Comparison of ENCODE assay signal across 8 cellular contexts in the genomic region with DNA sequence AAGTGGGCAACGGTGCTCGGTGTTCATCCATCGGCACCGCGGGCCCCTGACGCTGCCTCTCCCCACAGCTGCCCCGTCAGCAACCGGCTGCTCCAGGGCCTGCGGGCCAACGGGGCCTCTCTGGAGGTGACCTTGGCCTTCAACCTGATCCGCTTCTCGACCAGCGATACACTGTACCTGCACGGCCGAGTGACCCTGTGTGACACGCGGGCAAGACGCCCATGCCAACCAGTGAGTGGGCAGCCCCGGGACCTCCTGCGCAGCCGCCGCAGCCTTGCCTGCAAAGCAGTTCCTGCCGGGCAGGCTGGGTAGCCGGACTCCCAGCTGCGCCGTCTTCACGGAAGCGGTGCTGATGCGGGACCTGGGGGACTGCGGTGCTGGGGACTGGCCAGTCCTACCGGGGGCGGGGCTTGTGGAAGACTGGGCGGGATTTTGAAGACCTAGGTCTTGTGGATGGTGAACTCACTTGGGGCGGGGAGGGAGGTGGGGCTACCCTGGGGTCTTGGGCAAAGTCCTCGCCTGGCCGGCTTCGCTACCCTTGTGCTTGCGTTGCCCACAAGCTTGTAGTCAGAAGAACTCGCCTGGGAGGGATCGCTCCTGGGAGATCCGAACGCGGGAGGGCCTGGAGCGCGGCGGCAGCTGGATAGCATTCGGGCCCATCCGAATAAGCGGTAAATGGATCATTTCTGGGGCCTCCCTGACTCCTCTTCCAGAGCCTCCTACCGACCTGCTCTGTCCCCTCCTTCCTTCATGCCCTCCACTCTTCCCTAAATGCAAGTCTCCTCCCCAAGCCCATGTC. TPM values are rescaled to one million over a fixed set of nuclear protein-coding genes. Genes with fewer than 3 reads are reported as not detected.
DNase-seq lines count a peak whose midpoint lies in the region; ATAC-seq, FAIRE-seq and TF ChIP-seq lines count a peak whose summit lies in the region.

No MANE protein-coding gene starts in this region.

- H3K36me3 Mint-ChIP-seq in mesothelial cell of epicardium, result no peaks in the 10 kb centered on the region

- no peak overlapping the region for H3K27ac ChIP-seq in endothelial cell of umbilical vein (ENCODE audit: insufficient read depth, low read depth, low read length)

- peaks cover 24% of the 10 kb centered on the region for H3K27me3 Mint-ChIP-seq in mesothelial cell of epicardium (ENCODE audit: low read depth)

- dilution Hi-C loops in endothelial cell of umbilical vein (cut with MboI; ENCODE audit: extremely low pct_ligation_motif_present, low sequenced_read_pairs), result no loop called here

- no peaks in the 10 kb centered on the region for H3K9me1 ChIP-seq in endothelial cell of umbilical vein (replicated peaks; ENCODE audit: control insufficient read depth, extremely low read depth, insufficient read depth, low read length)

- TF ChIP-seq CTCF in GM20000 (IDR thresholded peaks at IDR 0.05; ENCODE audit: extremely low read depth, missing control alignments), result no peak
- TF ChIP-seq CTCF in endothelial cell of umbilical vein (IDR thresholded peaks at IDR 0.05; ENCODE audit: extremely low read depth in 1 of 2, insufficient read depth in 1 of 2, low read depth in 1 of 2, low read length in 2 of 2), result no peak
- TF ChIP-seq CTCF in mesothelial cell of epicardium (IDR thresholded peaks at IDR 0.05; ENCODE audit: unreplicated experiment), result no peak
- no peak for TF ChIP-seq CTCF in GM10248 (IDR thresholded peaks at IDR 0.05; ENCODE audit: control extremely low read depth, extremely low read depth, low read depth, missing control alignments)

- no peaks in the 10 kb centered on the region for H3K9me3 Mint-ChIP-seq in mesothelial cell of epicardium

- no peak for TF ChIP-seq POLR2A in endothelial cell of umbilical vein (IDR thresholded peaks at IDR 0.05; ENCODE audit: low read depth, low read length)

- peak; percentile 35 for FAIRE-seq in endothelial cell of umbilical vein (lab: Jason Lieb, UNC)

- POLR2A ChIA-PET in endothelial cell of umbilical vein (lab: Charles Lee) (interaction anchor here (0.6 to 0.7 kb wide), 2 partner anchors 138 to 1552 kb away, joined by 3 to 10 read pairs; no protein-coding TSS in a partner anchor), GM10248 (lab: Yijun Ruan, JAX) (interaction anchor here (0.6 kb wide), 1 partner anchor 1470 kb away, joined by 4 read pairs; no protein-coding TSS in a partner anchor)

- peaks cover 9% of the 10 kb centered on the region for H3K4me1 Mint-ChIP-seq in mesothelial cell of epicardium

- peak overlapping the region; percentile 56 for H3K4me3 Mint-ChIP-seq in mesothelial cell of epicardium

- H3K27ac Mint-ChIP-seq in mesothelial cell of epicardium, result no peak overlapping the region

- no TSS peak for BruUV-seq in endothelial cell of umbilical vein (replicated peaks; lab: Mats Ljungman, UMichigan)

- H4K20me1 ChIP-seq in endothelial cell of umbilical vein (replicated peaks; ENCODE audit: control insufficient read depth, extremely low read depth, insufficient read depth, low read length), result no peaks in the 10 kb centered on the region

- intact Hi-C loops in endothelial cell of umbilical vein (cut with micrococcal nuclease), result no loop called here

- DNase-seq in GM20000 (ENCODE audit: low spot score) (peak; percentile 37), activated T-cell treated with anti-CD3 and anti-CD28 coated beads for 24 hours (ENCODE audit: low read depth) (peak; percentile 22), endothelial cell of umbilical vein (ENCODE audit: low read depth, low spot score) (peak; percentile 49), mesothelial cell of epicardium (ENCODE audit: low spot score in 2 of 2, unreplicated experiment in 2 of 2) (peak; percentile 42 to 59), GM10248 (ENCODE audit: extremely low spot score) (no peak)
- peak; percentile 4 to 33 for DNase-seq in stimulated activated CD8-positive, alpha-beta memory T cell treated with anti-CD3 and anti-CD28 coated beads, Interleukin-7, amount 100 ng/mL, for 4 hours (ENCODE audit: low read depth in 2 of 2)

- H2AFZ ChIP-seq in endothelial cell of umbilical vein (ENCODE audit: low read depth, low read length), result peak overlapping the region; percentile 96

- peaks cover 5% of the 10 kb centered on the region for H3K4me1 ChIP-seq in endothelial cell of umbilical vein (ENCODE audit: control insufficient read depth, extremely low read depth, insufficient read depth, low read length)

- H3K4me3 ChIP-seq in endothelial cell of umbilical vein (replicated peaks in 1 of 3; ENCODE audit: insufficient read depth in 1 of 3, low read depth in 1 of 3, low read length in 3 of 3), result peak overlapping the region; percentile 20 to 41 (median 37)

- H3K36me3 ChIP-seq in endothelial cell of umbilical vein (ENCODE audit: control insufficient read depth in 2 of 2, extremely low read depth in 1 of 2, insufficient read depth in 2 of 2, low read length in 2 of 2), result no peaks in the 10 kb centered on the region

- peak overlapping the region; percentile 77 for H3K4me2 ChIP-seq in endothelial cell of umbilical vein (ENCODE audit: insufficient read depth, low read length)

- ATAC-seq in HG03469 (IDR thresholded peaks at IDR 0.05; ENCODE audit: unreplicated experiment), result no peak
- no peak for ATAC-seq in HG03378 (IDR thresholded peaks at IDR 0.05; ENCODE audit: unreplicated experiment)

- no peak overlapping the region for H3K9ac ChIP-seq in endothelial cell of umbilical vein (replicated peaks; ENCODE audit: extremely low read depth, insufficient read depth, low read length)

- H3K9me3 ChIP-seq in endothelial cell of umbilical vein (replicated peaks; ENCODE audit: control insufficient read depth, insufficient read depth, low read length), result no peaks in the 10 kb centered on the region

- H3K79me2 ChIP-seq in endothelial cell of umbilical vein (ENCODE audit: control insufficient read depth, insufficient read depth, low read length), result no peaks in the 10 kb centered on the region

- CTCF ChIA-PET in endothelial cell of umbilical vein (lab: Charles Lee), result interaction anchor here (0.8 to 1.5 kb wide), 2 partner anchors 9 kb away, joined by 4 to 10 read pairs; a partner anchor contains a TSS
- CTCF ChIA-PET in GM10248 (lab: Yijun Ruan, JAX), result interaction anchor here (0.9 kb wide), 1 partner anchor 8 kb away, joined by 3 read pairs; a partner anchor contains a TSS

- H3K27me3 ChIP-seq in endothelial cell of umbilical vein (ENCODE audit: control insufficient read depth in 2 of 2, insufficient read depth in 2 of 2, low read length in 2 of 2), result peaks cover 3 to 7% of the 10 kb centered on the region in 2 experiments

RNA-seq across cellular contexts. Expression of a gene that starts 8.8 kb away (rescaled TPM):
- total RNA-seq in endothelial cell of umbilical vein, result 16.2 and 17.8 TPM in 2 replicates
- 15.2 and 16.1 TPM in 2 replicates for polyA plus RNA-seq in endothelial cell of umbilical vein
- polyA plus RNA-seq in endothelial cell of umbilical vein (2011; cell fraction: cytosol; rRNA removed), result 12.9 and 13.8 TPM in 2 replicates
- polyA plus RNA-seq in endothelial cell of umbilical vein (2011; cell fraction: nucleus; rRNA removed), result 44.2 and 48.1 TPM in 2 replicates
- 11.9 and 13.3 TPM in 2 replicates for polyA plus RNA-seq in endothelial cell of umbilical vein (2012)
- 14.7 and 19.9 TPM in 2 replicates for polyA minus RNA-seq in endothelial cell of umbilical vein
- 10.0 TPM for polyA minus RNA-seq in endothelial cell of umbilical vein (2011; cell fraction: cytosol; rRNA and poly(A)+ RNA removed)
- 10.2 and 17.8 TPM in 2 replicates for polyA minus RNA-seq in endothelial cell of umbilical vein (2011; cell fraction: nucleus; rRNA and poly(A)+ RNA removed)
- 18.2 to 22.7 TPM (median 20.3 TPM) in 3 replicates for total RNA-seq in mesothelial cell of epicardium

RNA-seq across cellular contexts. Expression of a gene that starts 34.8 kb away (rescaled TPM):
- total RNA-seq in endothelial cell of umbilical vein, result not detected in 2 replicates
- not detected in 2 replicates for polyA plus RNA-seq in endothelial cell of umbilical vein
- polyA plus RNA-seq in endothelial cell of umbilical vein (2011; cell fraction: cytosol; rRNA removed), result not detected in 2 replicates
- polyA plus RNA-seq in endothelial cell of umbilical vein (2011; cell fraction: nucleus; rRNA removed), result not detected in 2 replicates
- polyA plus RNA-seq in endothelial cell of umbilical vein (2012), result not detected in 2 replicates
- polyA minus RNA-seq in endothelial cell of umbilical vein, result not detected in 2 replicates
- polyA minus RNA-seq in endothelial cell of umbilical vein (2011; cell fraction: cytosol; rRNA and poly(A)+ RNA removed), result not detected
- not detected in 2 replicates for polyA minus RNA-seq in endothelial cell of umbilical vein (2011; cell fraction: nucleus; rRNA and poly(A)+ RNA removed)
- total RNA-seq in mesothelial cell of epicardium, result 0.27 to 0.38 TPM (median 0.29 TPM) in 3 replicates

RNA-seq across cellular contexts. Expression of a gene that starts 47.9 kb away (rescaled TPM):
- not detected in 2 replicates for total RNA-seq in endothelial cell of umbilical vein
- polyA plus RNA-seq in endothelial cell of umbilical vein, result 0.19 and 0.22 TPM in 2 replicates
- 0.10 and 0.28 TPM in 2 replicates for polyA plus RNA-seq in endothelial cell of umbilical vein (2011; cell fraction: cytosol; rRNA removed)
- polyA plus RNA-seq in endothelial cell of umbilical vein (2011; cell fraction: nucleus; rRNA removed), result 0.67 and 1.1 TPM in 2 replicates
- polyA plus RNA-seq in endothelial cell of umbilical vein (2012), result 0.20 TPM in 1 of 2 replicates, not detected in the other
- 0.61 TPM in 1 of 2 replicates, not detected in the other for polyA minus RNA-seq in endothelial cell of umbilical vein
- 3.8 TPM for polyA minus RNA-seq in endothelial cell of umbilical vein (2011; cell fraction: cytosol; rRNA and poly(A)+ RNA removed)
- polyA minus RNA-seq in endothelial cell of umbilical vein (2011; cell fraction: nucleus; rRNA and poly(A)+ RNA removed), result not detected in 2 replicates
- 50.2 to 53.9 TPM (median 52.2 TPM) in 3 replicates for total RNA-seq in mesothelial cell of epicardium

RNA-seq across cellular contexts. Expression of a gene that starts 53.6 kb away (rescaled TPM):
- total RNA-seq in endothelial cell of umbilical vein (not detected in 2 replicates), mesothelial cell of epicardium (not detected in 3 replicates)
- not detected in 2 replicates for polyA plus RNA-seq in endothelial cell of umbilical vein
- not detected in 2 replicates for polyA plus RNA-seq in endothelial cell of umbilical vein (2011; cell fraction: cytosol; rRNA removed)
- polyA plus RNA-seq in endothelial cell of umbilical vein (2011; cell fraction: nucleus; rRNA removed), result not detected in 2 replicates
- polyA plus RNA-seq in endothelial cell of umbilical vein (2012), result 0.23 and 0.32 TPM in 2 replicates
- not detected in 2 replicates for polyA minus RNA-seq in endothelial cell of umbilical vein
- polyA minus RNA-seq in endothelial cell of umbilical vein (2011; cell fraction: cytosol; rRNA and poly(A)+ RNA removed), result not detected
- polyA minus RNA-seq in endothelial cell of umbilical vein (2011; cell fraction: nucleus; rRNA and poly(A)+ RNA removed), result not detected in 2 replicates

RNA-seq across cellular contexts. Expression of a gene that starts 54.7 kb away (rescaled TPM):
- total RNA-seq in endothelial cell of umbilical vein (337 and 344 TPM in 2 replicates), mesothelial cell of epicardium (35.6 to 37.4 TPM (median 36.3 TPM) in 3 replicates)
- 233 and 305 TPM in 2 replicates for polyA plus RNA-seq in endothelial cell of umbilical vein
- polyA plus RNA-seq in endothelial cell of umbilical vein (2011; cell fraction: cytosol; rRNA removed), result 221 and 254 TPM in 2 replicates
- 47.6 and 64.1 TPM in 2 replicates for polyA plus RNA-seq in endothelial cell of umbilical vein (2011; cell fraction: nucleus; rRNA removed)
- polyA plus RNA-seq in endothelial cell of umbilical vein (2012), result 544 and 560 TPM in 2 replicates
- 249 and 275 TPM in 2 replicates for polyA minus RNA-seq in endothelial cell of umbilical vein
- 31.6 TPM for polyA minus RNA-seq in endothelial cell of umbilical vein (2011; cell fraction: cytosol; rRNA and poly(A)+ RNA removed)
- 44.7 and 47.1 TPM in 2 replicates for polyA minus RNA-seq in endothelial cell of umbilical vein (2011; cell fraction: nucleus; rRNA and poly(A)+ RNA removed)

Comparison
In these comparisons a context has a peak if more than half of its experiments do, and no peak if none do; other contexts are left out.
1. RNA of a gene that starts 47.9 kb away (total RNA-seq): 50.2 to 53.9 TPM in mesothelial cell of epicardium; not detected in endothelial cell of umbilical vein; every median in the first group is over 10 times any median in the second.